Comparison of ENCODE assay signal across 10 cellular contexts in the genomic region with DNA sequence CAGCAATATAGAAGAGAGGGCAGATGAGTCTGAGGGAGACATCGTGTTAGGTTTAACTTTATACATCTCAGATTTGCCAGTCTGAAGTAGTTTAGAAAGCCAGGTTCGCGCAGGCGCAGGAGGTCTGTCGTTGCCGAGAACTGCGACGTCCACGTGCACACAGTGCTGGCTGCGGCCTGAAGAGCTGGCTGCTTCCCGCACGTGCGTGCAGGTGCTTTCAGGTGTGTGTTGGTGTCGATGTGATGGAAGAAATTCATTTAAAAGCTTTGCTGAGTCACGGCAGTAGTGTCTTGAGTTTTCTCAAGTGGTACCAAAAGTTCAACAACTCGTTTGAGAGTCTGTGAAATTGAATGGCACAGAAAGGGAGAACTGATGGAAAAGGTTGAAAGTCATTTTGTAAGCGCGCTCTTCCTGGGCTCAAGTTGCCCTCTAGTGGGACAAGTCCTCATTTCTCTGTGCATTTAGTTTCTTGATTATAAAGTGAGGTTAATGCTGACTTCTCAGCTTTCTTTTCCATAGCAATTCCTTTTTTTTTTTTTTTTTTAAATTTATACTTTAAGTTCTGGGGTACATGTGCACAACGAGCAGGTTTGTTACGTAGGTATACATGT. TPM values are rescaled to one million over a fixed set of nuclear protein-coding genes. Genes with fewer than 3 reads are reported as not detected.
DNase-seq lines count a peak whose midpoint lies in the region; ATAC-seq and TF ChIP-seq lines count a peak whose summit lies in the region.
"Had no signal": no experiment of that assay in that cellular context is flagged by ENCODE, and none has a peak within 500 bp of the region (broad histone marks: within the 10 kb centered on the region; RNA-seq: fewer than 3 reads in every experiment).

No MANE protein-coding gene starts in this region.

- H3K27me3 ChIP-seq in BE2C, result no peaks in the 10 kb centered on the region

- peak; percentile 41; the same call in 1 of the 2 replicates for TF ChIP-seq CTCF in BE2C (IDR thresholded peaks at IDR 0.05; ENCODE audit: low read depth, low read length)
- peak; percentile 41 for TF ChIP-seq CTCF in GM12873 (IDR thresholded peaks at IDR 0.05; ENCODE audit: insufficient read depth, low read depth, low read length, missing control alignments)

- peaks cover 51% of the 10 kb centered on the region for H3K36me3 Mint-ChIP-seq in activated T-helper 2 cell treated with anti-CD3 and anti-CD28 coated beads, Interferon-gamma antibody, Interleukin-2, Interleukin-4, amounts not matched to agents 10 μg/mL and 5 μg/mL and 100 μg/mL, durations not matched to agents 14 hours and 24 hours and 36 hours (ENCODE audit: low read depth)

- DNase-seq in BE2C (no peak), left colon (no peak), NCI-H69 (lab: John Stamatoyannopoulos, UW) (no peak), germinal center (ENCODE audit: low spot score) (no peak), NCI-H2227 treated with DMSO at 0.1 percent for 48 hours (lab: John Stamatoyannopoulos, UW) (no peak)
- no peak for DNase-seq in activated T-helper 2 cell treated with anti-CD3 and anti-CD28 coated beads, Interferon-gamma antibody, Interleukin-2, Interleukin-4, amounts not matched to agents 10 μg/mL and 5 μg/mL and 100 μg/mL, durations not matched to agents 14 hours and 24 hours and 36 hours (ENCODE audit: low spot score)
- DNase-seq: NCI-H1930 had no signal

- peak; percentile 29 for ATAC-seq in left colon
- ATAC-seq in GM18502 (IDR thresholded peaks at IDR 0.05; ENCODE audit: poor library complexity, unreplicated experiment), result no peak
- ATAC-seq: naive thymus-derived CD8-positive, alpha-beta T cell had no signal

- H3K36me3 ChIP-seq in BE2C, result peaks cover 4% of the 10 kb centered on the region; the same call in 1 of the 2 replicates

- no peaks in the 10 kb centered on the region for H3K9me3 Mint-ChIP-seq in activated T-helper 2 cell treated with anti-CD3 and anti-CD28 coated beads, Interferon-gamma antibody, Interleukin-2, Interleukin-4, amounts not matched to agents 10 μg/mL and 5 μg/mL and 100 μg/mL, durations not matched to agents 14 hours and 24 hours and 36 hours
- H3K9me3 Mint-ChIP-seq: naive thymus-derived CD8-positive, alpha-beta T cell had no signal

- H3K4me1 ChIP-seq in BE2C, result no peaks in the 10 kb centered on the region

- no peaks in the 10 kb centered on the region for H3K27me3 Mint-ChIP-seq in activated T-helper 2 cell treated with anti-CD3 and anti-CD28 coated beads, Interferon-gamma antibody, Interleukin-2, Interleukin-4, amounts not matched to agents 10 μg/mL and 5 μg/mL and 100 μg/mL, durations not matched to agents 14 hours and 24 hours and 36 hours (ENCODE audit: low read depth)
- H3K27me3 Mint-ChIP-seq: naive thymus-derived CD8-positive, alpha-beta T cell had no signal

- peak overlapping the region; percentile 10 for H3K27ac Mint-ChIP-seq in activated T-helper 2 cell treated with anti-CD3 and anti-CD28 coated beads, Interferon-gamma antibody, Interleukin-2, Interleukin-4, amounts not matched to agents 10 μg/mL and 5 μg/mL and 100 μg/mL, durations not matched to agents 14 hours and 24 hours and 36 hours

- H3K9me3 ChIP-seq in BE2C, result no peaks in the 10 kb centered on the region

- no peak overlapping the region for H3K4me3 Mint-ChIP-seq in activated T-helper 2 cell treated with anti-CD3 and anti-CD28 coated beads, Interferon-gamma antibody, Interleukin-2, Interleukin-4, amounts not matched to agents 10 μg/mL and 5 μg/mL and 100 μg/mL, durations not matched to agents 14 hours and 24 hours and 36 hours (ENCODE audit: low read depth)

- intact Hi-C loops in activated T-helper 2 cell treated with anti-CD3 and anti-CD28 coated beads, Interferon-gamma antibody, Interleukin-2, Interleukin-4, amounts not matched to agents 10 μg/mL and 5 μg/mL and 100 μg/mL, durations not matched to agents 14 hours and 24 hours and 36 hours (cut with micrococcal nuclease), result no loop called here
- intact Hi-C loops in left colon (cut with DNase I, micrococcal nuclease), result no loop called here

- no peak overlapping the region for H3K4me3 ChIP-seq in BE2C (ENCODE audit: low read depth, low read length)

- peaks cover 7% of the 10 kb centered on the region for H3K4me1 Mint-ChIP-seq in activated T-helper 2 cell treated with anti-CD3 and anti-CD28 coated beads, Interferon-gamma antibody, Interleukin-2, Interleukin-4, amounts not matched to agents 10 μg/mL and 5 μg/mL and 100 μg/mL, durations not matched to agents 14 hours and 24 hours and 36 hours (ENCODE audit: low read depth)

RNA-seq across cellular contexts. Expression of gene WDR37, which starts 18.7 kb away (rescaled TPM):
- polyA plus RNA-seq in BE2C (2012; ENCODE audit: insufficient read depth, insufficient read length, low read depth), result 17.2 TPM
- 17.0 and 18.9 TPM in 2 replicates for total RNA-seq in activated T-helper 2 cell treated with anti-CD3 and anti-CD28 coated beads, Interferon-gamma antibody, Interleukin-2, Interleukin-4, amounts not matched to agents 10 μg/mL and 5 μg/mL and 100 μg/mL, durations not matched to agents 14 hours and 24 hours and 36 hours
- 10 to 100 TPM; 16.9 to 20.0 TPM for total RNA-seq in left colon

RNA-seq across cellular contexts. Expression of gene IDI1, which starts 25.9 kb away (rescaled TPM):
- polyA plus RNA-seq in BE2C (2012; ENCODE audit: insufficient read depth, insufficient read length, low read depth), result 30.6 TPM
- 80.1 and 89.6 TPM in 2 replicates for total RNA-seq in activated T-helper 2 cell treated with anti-CD3 and anti-CD28 coated beads, Interferon-gamma antibody, Interleukin-2, Interleukin-4, amounts not matched to agents 10 μg/mL and 5 μg/mL and 100 μg/mL, durations not matched to agents 14 hours and 24 hours and 36 hours
- 100 to 1,000 TPM in 1 of 2 donors, 10 to 100 TPM in 1; 65.2 to 132 TPM for total RNA-seq in left colon

RNA-seq across cellular contexts. Expression of gene IDI2, which starts 49.2 kb away (rescaled TPM):
- not detected for polyA plus RNA-seq in BE2C (2012; ENCODE audit: insufficient read depth, insufficient read length, low read depth)
- total RNA-seq in activated T-helper 2 cell treated with anti-CD3 and anti-CD28 coated beads, Interferon-gamma antibody, Interleukin-2, Interleukin-4, amounts not matched to agents 10 μg/mL and 5 μg/mL and 100 μg/mL, durations not matched to agents 14 hours and 24 hours and 36 hours, result not detected in 2 replicates
- not detected for total RNA-seq in left colon
- total RNA-seq: naive thymus-derived CD8-positive, alpha-beta T cell had no signal
- polyA plus RNA-seq: naive thymus-derived CD8-positive, alpha-beta T cell had no signal
